ENCODE assay signal across 12 cellular contexts in the genomic region with DNA sequence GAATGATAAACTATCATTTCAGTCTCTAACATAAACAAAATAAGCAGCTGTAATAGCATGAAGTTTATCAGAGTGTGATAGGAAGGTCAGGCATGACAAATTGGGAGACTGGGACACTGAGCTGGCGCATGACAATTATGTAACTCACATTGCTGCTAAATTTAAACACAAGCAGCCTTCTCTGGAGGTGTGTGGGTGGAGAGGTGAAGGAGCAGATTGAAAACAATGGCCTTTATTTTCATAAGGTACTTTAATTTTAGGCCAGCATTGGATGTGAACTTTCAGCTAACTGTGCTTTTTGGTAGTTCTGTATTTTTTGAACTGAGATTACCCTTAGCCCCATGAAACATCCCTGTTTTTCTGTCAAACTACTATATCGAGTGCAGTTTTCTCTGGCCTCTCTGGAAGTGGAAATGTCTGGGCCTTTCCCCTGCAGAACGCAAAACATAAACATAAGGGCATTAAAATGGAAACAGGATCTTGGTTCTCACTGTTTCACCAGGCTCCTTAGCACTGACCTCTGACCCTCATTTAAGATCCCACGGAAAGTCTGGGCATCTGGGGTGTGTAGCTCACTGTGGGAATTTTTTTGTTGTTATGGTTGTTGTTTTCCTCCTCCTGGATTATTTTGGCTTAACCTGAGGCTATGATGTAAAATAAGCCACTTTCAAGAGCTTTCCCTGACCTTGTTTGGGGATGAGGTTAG.
DNase-seq lines count a peak whose midpoint lies in the region; FAIRE-seq and TF ChIP-seq lines count a peak whose summit lies in the region.
"Had no signal": no experiment of that assay in that cellular context is flagged by ENCODE, and none has a peak within 500 bp of the region (broad histone marks: within the 10 kb centered on the region; RNA-seq: fewer than 3 reads in every experiment).

No MANE protein-coding gene starts in this region.

- H3K4me1 ChIP-seq in spleen, result peaks cover 0 to 21% (median 8%) of the 10 kb centered on the region in 6 donors

- H3K27me3 ChIP-seq in spleen (replicated peaks in 1 of 7), result no peaks in the 10 kb centered on the region

- FAIRE-seq in HTR-8/SVneo (lab: Jason Lieb, UNC), result peak; percentile 16

- peak overlapping the region; percentile 50 to 66 for H3K27ac ChIP-seq in coronary artery
- H3K27ac ChIP-seq in spleen, result peak overlapping the region; percentile 5 to 81 (median 68)

- no peaks in the 10 kb centered on the region for H3K9me3 ChIP-seq in spleen

- no peak overlapping the region for H3K4me3 ChIP-seq in coronary artery
- H3K4me3 ChIP-seq in spleen, result no peak overlapping the region

- no peak for TF ChIP-seq CTCF in coronary artery (IDR thresholded peaks at IDR 0.05)
- no peak for TF ChIP-seq CTCF in spleen (IDR thresholded peaks at IDR 0.05 in 8 of 11, conservative IDR thresholded peaks at IDR 0.05 in 3 of 11)

- DNase-seq in HTR-8/SVneo (ENCODE audit: insufficient read length, low spot score), result no peak
- DNase-seq in coronary artery (ENCODE audit: low spot score), result no peak
- DNase-seq in left kidney (ENCODE audit: low read depth, low spot score), result peak; percentile 65
- no peak for DNase-seq in spleen
- no peak for DNase-seq in NCI-H2196 treated with DMSO at 0.1 percent for 48 hours (lab: John Stamatoyannopoulos, UW; ENCODE audit: unreplicated experiment)
- DNase-seq in C1 segment of cervical spinal cord (lab: John Stamatoyannopoulos, UW), result no peak
- no peak for DNase-seq in NCI-H1436 treated with DMSO at 0.1 percent for 48 hours (lab: John Stamatoyannopoulos, UW)
- DNase-seq in Ammon's horn (ENCODE audit: low spot score), result no peak
- DNase-seq: activated T-cell treated with anti-CD3 and anti-CD28 coated beads, Interleukin-2, amount 50 U/mL, for 24 hours; NCI-H2171; stimulated activated CD4-positive, alpha-beta T cell treated with anti-CD3 and anti-CD28 coated beads, Interleukin-4, amount 100 ng/mL, for 1 hour; substantia nigra had no signal

- intact Hi-C loops in spleen (cut with DNase I; ENCODE audit: low total_unique reads), result no loop called here

- no peak for TF ChIP-seq POLR2A in spleen (IDR thresholded peaks at IDR 0.05)

- no peaks in the 10 kb centered on the region for H3K36me3 ChIP-seq in spleen

- 45 to 69% (median 66%) methylated on average over 4 of the region's 4 CpGs for WGBS in spleen, 5 donors
